In genomic region chr13:66492479-66492878, GRCh38 we compare ENCODE assay signal across 1 cellular context.
TF ChIP-seq lines count a peak whose summit lies in the region.

No MANE protein-coding gene starts in this region.

TF ChIP-seq in SK-N-SH treated with all-trans-retinoic acid at 6 μM for 48 hours, 23 proteins besides CTCF, POLR2A, EP300 and RAD21 (continued from another document):
- TF ChIP-seq, protein P1, sequence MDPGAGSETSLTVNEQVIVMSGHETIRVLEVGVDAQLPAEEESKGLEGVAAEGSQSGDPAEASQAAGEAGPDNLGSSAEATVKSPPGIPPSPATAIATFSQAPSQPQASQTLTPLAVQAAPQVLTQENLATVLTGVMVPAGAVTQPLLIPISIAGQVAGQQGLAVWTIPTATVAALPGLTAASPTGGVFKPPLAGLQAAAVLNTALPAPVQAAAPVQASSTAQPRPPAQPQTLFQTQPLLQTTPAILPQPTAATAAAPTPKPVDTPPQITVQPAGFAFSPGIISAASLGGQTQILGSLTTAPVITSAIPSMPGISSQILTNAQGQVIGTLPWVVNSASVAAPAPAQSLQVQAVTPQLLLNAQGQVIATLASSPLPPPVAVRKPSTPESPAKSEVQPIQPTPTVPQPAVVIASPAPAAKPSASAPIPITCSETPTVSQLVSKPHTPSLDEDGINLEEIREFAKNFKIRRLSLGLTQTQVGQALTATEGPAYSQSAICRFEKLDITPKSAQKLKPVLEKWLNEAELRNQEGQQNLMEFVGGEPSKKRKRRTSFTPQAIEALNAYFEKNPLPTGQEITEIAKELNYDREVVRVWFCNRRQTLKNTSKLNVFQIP (CRISPR knock-in tag; IDR thresholded peaks at IDR 0.05; ENCODE audit: borderline replicate concordance, low read depth): no peak
- TF ChIP-seq ARNTL (CRISPR knock-in tag; IDR thresholded peaks at IDR 0.05; ENCODE audit: borderline replicate concordance, low read depth) (no peak), ZC3H10 (CRISPR knock-in tag; IDR thresholded peaks at IDR 0.05) (no peak), ISL1 (CRISPR knock-in tag; IDR thresholded peaks at IDR 0.05) (no peak), PPARA (CRISPR knock-in tag; IDR thresholded peaks at IDR 0.05; ENCODE audit: borderline replicate concordance) (no peak), SNAI2 (CRISPR knock-in tag; IDR thresholded peaks at IDR 0.05) (no peak)
